ENCODE assay signal across 8 cellular contexts in the genomic region with DNA sequence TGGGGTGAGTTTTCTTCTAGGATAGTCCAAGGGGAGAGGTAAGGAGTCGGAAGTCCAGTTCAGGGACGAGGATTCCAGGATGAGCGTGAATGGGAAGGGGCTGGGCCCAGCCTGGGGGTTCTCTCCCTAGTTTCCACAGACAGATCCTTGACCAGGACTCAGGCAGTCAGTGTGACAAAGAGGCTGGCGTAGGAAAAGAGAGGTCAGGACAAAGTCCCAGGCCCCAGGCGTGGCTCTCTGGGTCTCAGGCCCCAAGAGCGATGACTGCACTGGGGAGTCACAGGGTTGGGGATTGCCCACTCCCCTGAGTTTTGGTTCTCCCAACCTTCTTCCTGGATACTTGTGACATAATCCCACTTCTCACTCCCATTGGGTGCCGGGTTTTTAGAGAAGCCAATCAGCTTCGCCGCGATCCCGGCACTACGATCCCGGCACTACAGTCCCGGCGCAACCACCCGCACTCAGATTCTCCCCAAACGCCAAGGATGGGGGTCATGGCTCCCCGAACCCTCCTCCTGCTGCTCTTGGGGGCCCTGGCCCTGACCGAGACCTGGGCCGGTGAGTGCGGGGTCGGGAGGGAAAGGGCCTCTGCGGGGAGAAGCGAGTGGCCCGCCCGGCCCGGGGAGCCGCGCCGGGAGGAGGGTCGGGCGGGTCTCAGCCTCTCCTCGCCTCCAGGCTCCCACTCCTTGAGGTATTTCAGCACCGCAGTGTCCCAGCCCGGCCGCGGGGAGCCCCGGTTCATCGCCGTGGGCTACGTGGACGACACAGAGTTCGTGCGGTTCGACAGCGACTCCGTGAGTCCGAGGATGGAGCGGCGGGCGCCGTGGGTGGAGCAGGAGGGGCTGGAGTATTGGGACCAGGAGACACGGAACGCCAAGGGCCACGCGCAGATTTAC.
DNase-seq lines count a peak whose midpoint lies in the region; ATAC-seq and TF ChIP-seq lines count a peak whose summit lies in the region.

No MANE protein-coding gene starts in this region.

- DNase-seq in GM12865 (ENCODE audit: low read depth) (peak; percentile 83), NCI-H146 treated with DMSO at 0.1 percent for 48 hours (lab: John Stamatoyannopoulos, UW; ENCODE audit: unreplicated experiment) (peak; percentile 16), islet precursor cell (peak; percentile 90), cortex of kidney (lab: John Stamatoyannopoulos, UW) (no peak)
- DNase-seq in activated CD4-positive, CD25-positive, alpha-beta regulatory T cell (lab: John Stamatoyannopoulos, UW) = peak; percentile 27 to 44 (median 36)
- DNase-seq in central memory CD8-positive, alpha-beta T cell (ENCODE audit: low spot score in 2 of 2) = peak; percentile 25 to 31
- DNase-seq in stimulated activated CD4-positive, alpha-beta T cell treated with anti-CD3 and anti-CD28 coated beads, Interleukin-12 subunit alpha, Interleukin-12 subunit beta, amount 100 ng/mL, for 4 hours = peak; percentile 54

- peak overlapping the region; percentile 82 for H3K27ac Mint-ChIP-seq in central memory CD8-positive, alpha-beta T cell (ENCODE audit: low read depth)

- TF ChIP-seq CTCF in GM12865 (IDR thresholded peaks at IDR 0.05; ENCODE audit: insufficient read depth, low read depth, low read length, missing control alignments) = peak; percentile 31

- no peaks in the 10 kb centered on the region for H3K27me3 Mint-ChIP-seq in central memory CD8-positive, alpha-beta T cell

- peaks cover 17% of the 10 kb centered on the region for H3K4me1 Mint-ChIP-seq in central memory CD8-positive, alpha-beta T cell

- ATAC-seq in HG02571 (IDR thresholded peaks at IDR 0.05; ENCODE audit: unreplicated experiment) = peak; percentile 89
- peak; percentile 75 for ATAC-seq in central memory CD8-positive, alpha-beta T cell (replicated peaks; ENCODE audit: extremely low read depth, poor library complexity, severe bottlenecking)

- H3K4me3 Mint-ChIP-seq in central memory CD8-positive, alpha-beta T cell = peak overlapping the region; percentile 86

- peak overlapping the region; percentile 82 for H3K4me3 ChIP-seq in GM12865 (ENCODE audit: low read depth, low read length)

- peaks cover 3% of the 10 kb centered on the region for H3K36me3 Mint-ChIP-seq in central memory CD8-positive, alpha-beta T cell (ENCODE audit: insufficient read depth)

- no peaks in the 10 kb centered on the region for H3K9me3 Mint-ChIP-seq in central memory CD8-positive, alpha-beta T cell
